Comparison of ENCODE assay signal across 21 cellular contexts in the genomic region with DNA sequence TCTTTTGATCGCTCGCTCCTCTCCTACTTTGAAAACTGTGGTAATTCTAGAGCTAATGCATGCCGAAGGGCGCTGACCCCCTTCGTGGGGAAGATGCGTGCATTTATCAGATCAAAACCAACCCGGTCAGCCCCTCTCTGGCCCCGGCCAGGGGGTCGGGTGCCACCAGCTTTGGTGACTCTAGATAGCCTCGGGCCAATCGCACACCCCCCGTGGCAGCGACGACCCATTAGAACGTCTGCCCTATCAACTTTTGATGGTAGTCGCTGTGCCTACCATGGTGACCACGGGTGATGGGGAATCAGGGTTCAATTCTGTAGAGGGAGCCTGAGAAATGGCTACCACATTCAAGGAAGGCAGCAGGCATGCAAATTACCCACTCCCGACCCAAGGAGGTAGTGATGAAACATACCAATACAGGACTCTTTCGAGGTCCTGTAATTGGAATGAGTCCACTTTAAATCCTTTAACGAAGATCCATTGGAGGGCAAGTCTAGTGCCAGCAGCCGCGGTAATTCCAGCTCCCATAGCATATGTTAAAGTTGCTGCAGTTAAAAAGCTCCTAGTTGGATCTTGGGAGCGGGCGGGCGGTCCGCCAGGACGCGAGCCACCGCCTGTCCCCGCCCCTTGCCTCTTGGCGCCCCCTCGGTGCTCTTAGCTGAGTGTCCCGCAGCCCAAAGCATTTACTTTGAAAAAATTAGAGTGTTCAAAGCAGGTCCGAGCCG.
DNase-seq lines count a peak whose midpoint lies in the region; ATAC-seq, FAIRE-seq and TF ChIP-seq lines count a peak whose summit lies in the region.
"Had no signal": no experiment of that assay in that cellular context is flagged by ENCODE, and none has a peak within 500 bp of the region (broad histone marks: within the 10 kb centered on the region; RNA-seq: fewer than 3 reads in every experiment).

No MANE protein-coding gene starts in this region.

- H3K36me3 ChIP-seq in kidney (ENCODE audit: control insufficient read depth in 1 of 2, insufficient read depth in 2 of 2, low read length in 2 of 2) = no peaks in the 10 kb centered on the region
- H3K36me3 ChIP-seq in upper lobe of right lung = no peaks in the 10 kb centered on the region

- H3K27ac ChIP-seq in kidney (ENCODE audit: low read depth in 2 of 2, low read length in 2 of 2) (no peak overlapping the region), upper lobe of right lung (no peak overlapping the region)

- no peak for TF ChIP-seq POLR2A in GM12892 (IDR thresholded peaks at IDR 0.05; ENCODE audit: low read depth, low read length)

- H3K9me3 ChIP-seq in kidney (ENCODE audit: control insufficient read depth in 1 of 2, low read length in 2 of 2) (peaks cover 0 to 13% of the 10 kb centered on the region in 2 donors), upper lobe of right lung (peaks cover 20% of the 10 kb centered on the region)

- no peak overlapping the region for H3K4me3 ChIP-seq in kidney (ENCODE audit: low read length in 2 of 2)
- no peak overlapping the region for H3K4me3 ChIP-seq in upper lobe of right lung

- ATAC-seq in upper lobe of right lung = no peak
- no peak for ATAC-seq in HG03432 (IDR thresholded peaks at IDR 0.05; ENCODE audit: unreplicated experiment)
- no peak for ATAC-seq in GM21381 (IDR thresholded peaks at IDR 0.05; ENCODE audit: unreplicated experiment)

- DNase-seq in GM12892 (ENCODE audit: insufficient read length) (peak; percentile 19), amniotic epithelial cell (ENCODE audit: low read depth) (peak; percentile 2), kidney (peak; percentile 68), upper lobe of right lung (peak; percentile 66), NCI-H748 treated with DMSO at 0.1 percent for 48 hours (lab: John Stamatoyannopoulos, UW) (no peak), urothelium cell line (ENCODE audit: low spot score) (no peak)
- DNase-seq: Calu3; CD4-positive, alpha-beta memory T cell; DMS79; HFFc6; IMR-90; Kasumi-1; NCI-H1105; NCI-H1694; NCI-H2107; NCI-H345; NCI-H526 treated with DMSO at 0.1 percent for 48 hours; OCI-M1 had no signal

- H3K9ac ChIP-seq in kidney (ENCODE audit: low read length in 2 of 2) = no peak overlapping the region

- intact Hi-C loops in kidney (cut with DNase I) = no loop called here
- intact Hi-C loops in upper lobe of right lung (cut with DNase I) = no loop called here

- FAIRE-seq in GM12892 (lab: Jason Lieb, UNC) = no peak
- FAIRE-seq in kidney (lab: Jason Lieb, UNC) = no peak
- FAIRE-seq in urothelium cell line (lab: Jason Lieb, UNC) = no peak
- FAIRE-seq: GM18507 had no signal

- H3K27me3 ChIP-seq in upper lobe of right lung = no peaks in the 10 kb centered on the region

- no peaks in the 10 kb centered on the region for H3K4me1 ChIP-seq in kidney (ENCODE audit: control insufficient read depth in 1 of 2, insufficient read depth in 1 of 2, low read depth in 1 of 2, low read length in 2 of 2)
- no peaks in the 10 kb centered on the region for H3K4me1 ChIP-seq in upper lobe of right lung

- no peak for TF ChIP-seq CTCF in kidney (IDR thresholded peaks at IDR 0.05; ENCODE audit: borderline replicate concordance, extremely low read depth, insufficient read depth)
- no peak for TF ChIP-seq CTCF in upper lobe of right lung (IDR thresholded peaks at IDR 0.05)

Comparison
In these comparisons a context has a peak if more than half of its experiments do, and no peak if none do; other contexts are left out.
1. DNase-seq: peak in GM12892 (single experiment), amniotic epithelial cell (single experiment), kidney (single experiment) and upper lobe of right lung (single experiment); none in NCI-H748 treated with DMSO at 0.1 percent for 48 hours (single experiment) and urothelium cell line (single experiment).